ENCODE assay signal across 1 cellular context in genomic region chr9:128895556-128895955, GRCh38.
A peak's percentile ranks its signal among the peaks of the same experiment; 100 is the strongest.
TF ChIP-seq lines count a peak whose summit lies in the region.

No MANE protein-coding gene starts in this region.

TF ChIP-seq in H1, 55 proteins besides CTCF, POLR2A, EP300 and RAD21:
- TF ChIP-seq SIN3A (conservative IDR thresholded peaks at IDR 0.05 in 1 of 2, IDR thresholded peaks at IDR 0.05 in 1 of 2; ENCODE audit: low read depth in 1 of 2, low read length in 2 of 2) (peak in 1 of 2 experiments; percentile 53; a peak in 1 of 4 replicates), JUN (IDR thresholded peaks at IDR 0.05; ENCODE audit: low read depth, low read length) (no peak)
TF ChIP-seq in H1: peak in this region for 1.
